9 cellular contexts compared by ENCODE assay signal in genomic region chr7:110839866-110840265, GRCh38.
DNase-seq lines count a peak whose midpoint lies in the region; ATAC-seq and TF ChIP-seq lines count a peak whose summit lies in the region.
"Had no signal": no experiment of that assay in that cellular context is flagged by ENCODE, and none has a peak within 500 bp of the region (broad histone marks: within the 10 kb centered on the region; RNA-seq: fewer than 3 reads in every experiment).

No MANE protein-coding gene starts in this region.

- H3K36me3 ChIP-seq in brain microvascular endothelial cell (replicated peaks) = no peaks in the 10 kb centered on the region
- H3K36me3 ChIP-seq: SJSA1 had no signal

- in situ Hi-C loops in brain microvascular endothelial cell (cut with HindIII; ENCODE audit: low pct_ligation_motif_present, low sequenced_read_pairs) = no loop called here

- TF ChIP-seq CTCF in brain microvascular endothelial cell (IDR thresholded peaks at IDR 0.05; ENCODE audit: low read depth, low read length, missing control alignments) = peak; percentile 60

- DNase-seq in ELR (ENCODE audit: low read depth) (peak; percentile 14), NCI-H2081 treated with DMSO at 0.1 percent for 48 hours (lab: John Stamatoyannopoulos, UW) (peak; percentile 65), brain microvascular endothelial cell (peak; percentile 45), myocyte (ENCODE audit: low read depth) (peak; percentile 51), kidney glomerular epithelial cell (lab: John Stamatoyannopoulos, UW) (no peak), AG08396 (ENCODE audit: low spot score) (no peak), HK-2 (ENCODE audit: unreplicated experiment) (no peak)

- no peaks in the 10 kb centered on the region for H3K27me3 ChIP-seq in brain microvascular endothelial cell (replicated peaks)
- H3K27me3 ChIP-seq: SJSA1 had no signal

- ATAC-seq in GM18498 (IDR thresholded peaks at IDR 0.05; ENCODE audit: unreplicated experiment) = no peak

- H3K4me3 ChIP-seq in brain microvascular endothelial cell (ENCODE audit: low read depth, low read length) = no peak overlapping the region
- H3K4me3 ChIP-seq: SJSA1 had no signal

- no peak overlapping the region for H3K27ac ChIP-seq in brain microvascular endothelial cell
- H3K27ac ChIP-seq: SJSA1 had no signal

Comparison
In these comparisons a context has a peak if more than half of its experiments do, and no peak if none do; other contexts are left out.
1. DNase-seq: peak in ELR (single experiment), NCI-H2081 treated with DMSO at 0.1 percent for 48 hours (single experiment), brain microvascular endothelial cell (single experiment) and myocyte (single experiment); none in kidney glomerular epithelial cell (single experiment), AG08396 (single experiment) and HK-2 (single experiment).